1 cellular context compared by ENCODE assay signal in the genomic region with DNA sequence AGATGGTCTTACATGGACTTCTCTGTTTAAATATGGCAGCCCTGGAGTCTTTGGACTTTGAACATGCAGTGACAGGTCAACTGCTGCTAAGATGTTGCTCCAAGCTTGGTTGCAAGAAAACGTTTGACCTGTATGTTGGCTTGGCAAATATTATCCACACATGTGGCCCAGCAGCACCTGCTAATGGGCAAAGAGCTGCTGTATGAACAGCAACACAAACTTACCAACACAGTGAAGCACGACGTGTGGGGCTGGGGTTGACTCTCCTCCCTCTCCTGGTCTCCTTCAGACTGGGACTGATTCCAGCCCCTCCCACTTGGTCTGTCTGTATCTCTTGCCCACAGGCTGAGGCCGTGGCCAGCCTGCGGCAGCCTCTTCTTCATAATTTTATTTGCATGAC.
TF ChIP-seq lines count a peak whose summit lies in the region.

No MANE protein-coding gene starts in this region.

TF ChIP-seq in K562, 482 proteins besides CTCF, POLR2A, EP300 and RAD21 (continued from another document):
- TF ChIP-seq HMG20B (CRISPR knock-in tag; IDR thresholded peaks at IDR 0.05), result no peak
- no peak for TF ChIP-seq NBN (IDR thresholded peaks at IDR 0.05; ENCODE audit: low read depth)
- TF ChIP-seq ZNF197 (CRISPR knock-in tag; IDR thresholded peaks at IDR 0.05; ENCODE audit: low read depth), result no peak
- TF ChIP-seq, protein P1, sequence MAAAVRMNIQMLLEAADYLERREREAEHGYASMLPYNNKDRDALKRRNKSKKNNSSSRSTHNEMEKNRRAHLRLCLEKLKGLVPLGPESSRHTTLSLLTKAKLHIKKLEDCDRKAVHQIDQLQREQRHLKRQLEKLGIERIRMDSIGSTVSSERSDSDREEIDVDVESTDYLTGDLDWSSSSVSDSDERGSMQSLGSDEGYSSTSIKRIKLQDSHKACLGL (CRISPR knock-in tag; IDR thresholded peaks at IDR 0.05; ENCODE audit: borderline replicate concordance, poor library complexity, severe bottlenecking), result no peak
- no peak for TF ChIP-seq SMC3 (conservative IDR thresholded peaks at IDR 0.05; ENCODE audit: insufficient read depth, low read depth, low read length)
- TF ChIP-seq ZNF3 (CRISPR knock-in tag; IDR thresholded peaks at IDR 0.05), result no peak
- no peak for TF ChIP-seq FOXM1 (IDR thresholded peaks at IDR 0.05; ENCODE audit: low read depth)
- no peak for TF ChIP-seq FOXM1 (CRISPR knock-in tag; IDR thresholded peaks at IDR 0.05; ENCODE audit: low read depth)
- no peak for TF ChIP-seq RBM15 (IDR thresholded peaks at IDR 0.05; ENCODE audit: insufficient read depth, low read length)
- no peak for TF ChIP-seq ZNF609 (CRISPR knock-in tag; IDR thresholded peaks at IDR 0.05; ENCODE audit: borderline replicate concordance)
- TF ChIP-seq MYNN (IDR thresholded peaks at IDR 0.05), result no peak
- TF ChIP-seq MYNN (CRISPR knock-in tag; IDR thresholded peaks at IDR 0.05), result no peak
- peak; percentile 71 for TF ChIP-seq EHMT2 (IDR thresholded peaks at IDR 0.05)
- no peak for TF ChIP-seq ZNF263 (CRISPR knock-in tag; IDR thresholded peaks at IDR 0.05; ENCODE audit: borderline replicate concordance)
- TF ChIP-seq, protein P2, sequence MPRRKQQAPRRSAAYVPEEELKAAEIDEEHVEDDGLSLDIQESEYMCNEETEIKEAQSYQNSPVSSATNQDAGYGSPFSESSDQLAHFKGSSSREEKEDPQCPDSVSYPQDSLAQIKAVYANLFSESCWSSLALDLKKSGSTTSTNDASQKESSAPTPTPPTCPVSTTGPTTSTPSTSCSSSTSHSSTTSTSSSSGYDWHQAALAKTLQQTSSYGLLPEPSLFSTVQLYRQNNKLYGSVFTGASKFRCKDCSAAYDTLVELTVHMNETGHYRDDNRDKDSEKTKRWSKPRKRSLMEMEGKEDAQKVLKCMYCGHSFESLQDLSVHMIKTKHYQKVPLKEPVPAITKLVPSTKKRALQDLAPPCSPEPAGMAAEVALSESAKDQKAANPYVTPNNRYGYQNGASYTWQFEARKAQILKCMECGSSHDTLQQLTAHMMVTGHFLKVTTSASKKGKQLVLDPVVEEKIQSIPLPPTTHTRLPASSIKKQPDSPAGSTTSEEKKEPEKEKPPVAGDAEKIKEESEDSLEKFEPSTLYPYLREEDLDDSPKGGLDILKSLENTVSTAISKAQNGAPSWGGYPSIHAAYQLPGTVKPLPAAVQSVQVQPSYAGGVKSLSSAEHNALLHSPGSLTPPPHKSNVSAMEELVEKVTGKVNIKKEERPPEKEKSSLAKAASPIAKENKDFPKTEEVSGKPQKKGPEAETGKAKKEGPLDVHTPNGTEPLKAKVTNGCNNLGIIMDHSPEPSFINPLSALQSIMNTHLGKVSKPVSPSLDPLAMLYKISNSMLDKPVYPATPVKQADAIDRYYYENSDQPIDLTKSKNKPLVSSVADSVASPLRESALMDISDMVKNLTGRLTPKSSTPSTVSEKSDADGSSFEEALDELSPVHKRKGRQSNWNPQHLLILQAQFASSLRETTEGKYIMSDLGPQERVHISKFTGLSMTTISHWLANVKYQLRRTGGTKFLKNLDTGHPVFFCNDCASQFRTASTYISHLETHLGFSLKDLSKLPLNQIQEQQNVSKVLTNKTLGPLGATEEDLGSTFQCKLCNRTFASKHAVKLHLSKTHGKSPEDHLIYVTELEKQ (CRISPR knock-in tag; IDR thresholded peaks at IDR 0.05), result no peak
- TF ChIP-seq ZNF586 (CRISPR knock-in tag; conservative IDR thresholded peaks at IDR 0.05), result no peak
- 0 out of 2 replicates have a peak, but pooled peaks have one; percentile 20 for TF ChIP-seq DPF2 (IDR thresholded peaks at IDR 0.05)
- TF ChIP-seq HNRNPUL1 (IDR thresholded peaks at IDR 0.05; ENCODE audit: low read length), result no peak
